ENCODE assay signal across 8 cellular contexts in genomic region chr7:134985894-134986362, GRCh38. TPM values are rescaled to one million over a fixed set of nuclear protein-coding genes. Genes with fewer than 3 reads are reported as not detected.
A peak's percentile ranks its signal among the peaks of the same experiment; 100 is the strongest.
DNase-seq lines count a peak whose midpoint lies in the region; ATAC-seq and TF ChIP-seq lines count a peak whose summit lies in the region.

No MANE protein-coding gene starts in this region.

- H2AFZ ChIP-seq in neural progenitor cell (replicated peaks), result peak overlapping the region; percentile 63

- POLR2A ChIA-PET in AG04450 (lab: Yijun Ruan, JAX), result interaction anchor here (0.5 to 1.5 kb wide), 3 partner anchors 185 to 219 kb away, joined by 3 to 9 read pairs (median 4); no protein-coding TSS in a partner anchor

- TF ChIP-seq CTCF in AG04450 (IDR thresholded peaks at IDR 0.05; ENCODE audit: low read depth, low read length), result no peak; the same call in 1 of the 2 replicates
- TF ChIP-seq CTCF in neural progenitor cell (IDR thresholded peaks at IDR 0.05), result no peak

- CTCF ChIA-PET in AG04450 (lab: Charles Lee), result interaction anchor here (0.6 to 2.9 kb wide), 11 partner anchors 15 to 352 kb away, joined by 3 to 15 read pairs (median 4); partner anchors contain the start of genes CYREN and TMEM140

- no peaks in the 10 kb centered on the region for H3F3A ChIP-seq in neural progenitor cell (ENCODE audit: low read depth)

- no peaks in the 10 kb centered on the region; the same call in 1 of the 2 replicates for H3K9me3 ChIP-seq in AG04450 (ENCODE audit: control insufficient read depth, insufficient read depth, low read length)
- no peaks in the 10 kb centered on the region for H3K9me3 ChIP-seq in neural progenitor cell (ENCODE audit: low read depth)

- H3K27ac ChIP-seq in AG04450 (ENCODE audit: low read depth, low read length) (peak overlapping the region; percentile 73), cingulate gyrus (ENCODE audit: low read depth, low read length) (peak overlapping the region; percentile 50), neural progenitor cell (no peak overlapping the region)

- peak overlapping the region; percentile 98 for H3K27ac Mint-ChIP-seq in neural progenitor cell

- H3K4me3 Mint-ChIP-seq in neural progenitor cell, result peak overlapping the region; percentile 96

- peaks cover 7% of the 10 kb centered on the region for H3K36me3 Mint-ChIP-seq in neural progenitor cell

- H3K79me2 ChIP-seq in neural progenitor cell (ENCODE audit: low read depth), result peaks cover 31% of the 10 kb centered on the region

- H4K20me1 ChIP-seq in neural progenitor cell (ENCODE audit: low read depth), result no peaks in the 10 kb centered on the region

- H3K27me3 ChIP-seq in AG04450 (ENCODE audit: control insufficient read depth, insufficient read depth, low read length) (no peaks in the 10 kb centered on the region), neural progenitor cell (no peaks in the 10 kb centered on the region)

- peak overlapping the region; percentile 95 for H3K4me2 ChIP-seq in neural progenitor cell

- in situ Hi-C loops in ACHN (cut with HindIII; ENCODE audit: low pct_ligation_motif_present, low pct_unique_long_range_greater_than_20kb, low sequenced_read_pairs), result loop anchor here (25.0 kb wide), 1 partner anchor 176 kb away; the partner anchor contains the start of gene CYREN

- peaks cover 2% of the 10 kb centered on the region for H3K27me3 Mint-ChIP-seq in neural progenitor cell (ENCODE audit: insufficient read depth, low read depth)

- H3K36me3 ChIP-seq in neural progenitor cell, result no peaks in the 10 kb centered on the region

- H3K4me3 ChIP-seq in AG04450 (ENCODE audit: low read depth, low read length) (peak overlapping the region; percentile 87), neural progenitor cell (peak overlapping the region; percentile 74)

- DNase-seq in AG04450 (ENCODE audit: low read depth, low spot score), result no peak
- DNase-seq in neural progenitor cell (ENCODE audit: low spot score), result no peak
- no peak for DNase-seq in ACHN
- DNase-seq in activated gamma-delta T cell (lab: John Stamatoyannopoulos, UW), result no peak

- peaks cover 14% of the 10 kb centered on the region for H3K4me1 ChIP-seq in neural progenitor cell

- H3K9ac ChIP-seq in neural progenitor cell, result no peak overlapping the region

- peak; percentile 45 for ATAC-seq in GM19397 (IDR thresholded peaks at IDR 0.05; ENCODE audit: unreplicated experiment)
- peak; percentile 38 for ATAC-seq in HG03571 (IDR thresholded peaks at IDR 0.05; ENCODE audit: unreplicated experiment)
- no peak for ATAC-seq in HG03108 (IDR thresholded peaks at IDR 0.05; ENCODE audit: unreplicated experiment)

- H3K9me3 Mint-ChIP-seq in neural progenitor cell, result no peaks in the 10 kb centered on the region

- peaks cover 14% of the 10 kb centered on the region for H3K4me1 Mint-ChIP-seq in neural progenitor cell

RNA-seq across cellular contexts. Expression of gene AGBL3, which starts 0.4 kb away (rescaled TPM):
- 0.32 and 0.38 TPM in 2 replicates for polyA plus RNA-seq in AG04450 (2011; rRNA removed)
- polyA minus RNA-seq in AG04450 (2011; rRNA and poly(A)+ RNA removed), result 0.70 and 1.2 TPM in 2 replicates
- 0.58 and 2.1 TPM in 2 replicates for total RNA-seq in neural progenitor cell (ENCODE audit: low replicate concordance)
